ENCODE assay signal across 14 cellular contexts in the genomic region with DNA sequence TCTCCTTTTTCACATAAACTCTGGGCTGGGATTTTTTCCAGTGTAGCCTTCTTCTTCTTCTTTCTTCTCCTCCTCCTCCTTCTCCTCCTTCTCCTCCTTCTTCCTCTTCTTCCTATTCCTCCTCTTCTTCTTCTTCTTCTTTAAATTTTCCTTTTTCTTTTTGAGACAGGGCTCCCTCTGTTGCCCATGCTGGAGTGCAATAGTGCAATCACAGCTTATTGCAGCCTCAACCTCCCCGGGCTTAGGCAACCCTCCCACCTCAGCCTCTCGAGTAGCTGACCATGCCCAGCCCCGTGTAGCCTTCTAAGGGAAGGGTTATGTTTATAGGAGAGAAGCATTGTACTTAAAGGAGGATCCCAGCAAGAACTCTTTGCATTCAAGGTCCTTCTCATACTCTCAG. TPM values are rescaled to one million over a fixed set of nuclear protein-coding genes. Genes with fewer than 3 reads are reported as not detected.
"Had no signal": no experiment of that assay in that cellular context is flagged by ENCODE, and none has a peak within 500 bp of the region (broad histone marks: within the 10 kb centered on the region; RNA-seq: fewer than 3 reads in every experiment).

No MANE protein-coding gene starts in this region.

- H3K27ac ChIP-seq: epithelial cell of prostate, heart left ventricle, psoas muscle had no signal

- H3K4me3 Mint-ChIP-seq: activated CD4-positive, alpha-beta T cell treated with anti-CD3 and anti-CD28 coated beads, Interleukin-2, amount 10 ng/mL, durations not matched to agents 7 days and 5 days; activated naive CD8-positive, alpha-beta T cell treated with anti-CD3 and anti-CD28 coated beads, Interleukin-2, amount 10 ng/mL, durations not matched to agents 7 days and 5 days; activated T-cell treated with anti-CD3 and anti-CD28 coated beads, Interleukin-2, amount 50 U/mL, for 72 hours; neural crest cell had no signal

- H3K36me3 Mint-ChIP-seq: activated naive CD8-positive, alpha-beta T cell treated with anti-CD3 and anti-CD28 coated beads, Interleukin-2, amount 10 ng/mL, durations not matched to agents 7 days and 5 days had no signal

- H3K27ac Mint-ChIP-seq: activated CD4-positive, alpha-beta T cell treated with anti-CD3 and anti-CD28 coated beads, Interleukin-2, amount 10 ng/mL, durations not matched to agents 7 days and 5 days; activated naive CD8-positive, alpha-beta T cell treated with anti-CD3 and anti-CD28 coated beads, Interleukin-2, amount 10 ng/mL, durations not matched to agents 7 days and 5 days; activated T-cell treated with anti-CD3 and anti-CD28 coated beads, Interleukin-2, amount 50 U/mL, for 72 hours had no signal

- H3K9me3 Mint-ChIP-seq: activated CD4-positive, alpha-beta T cell treated with anti-CD3 and anti-CD28 coated beads, Interleukin-2, amount 10 ng/mL, durations not matched to agents 7 days and 5 days; activated naive CD8-positive, alpha-beta T cell treated with anti-CD3 and anti-CD28 coated beads, Interleukin-2, amount 10 ng/mL, durations not matched to agents 7 days and 5 days; activated T-cell treated with anti-CD3 and anti-CD28 coated beads, Interleukin-2, amount 50 U/mL, for 72 hours; neural crest cell had no signal

- FAIRE-seq: frontal cortex had no signal

- DNase-seq: activated CD4-positive, alpha-beta T cell treated with anti-CD3 and anti-CD28 coated beads, Interleukin-2, amount 10 ng/mL, durations not matched to agents 7 days and 5 days; activated CD8-positive, alpha-beta memory T cell treated with anti-CD3 and anti-CD28 coated beads, Interleukin-2, amount 50 U/mL, for 48 hours; activated gamma-delta T cell treated with Interleukin-2 at 50 U/mL for 16 hours; activated naive CD8-positive, alpha-beta T cell treated with anti-CD3 and anti-CD28 coated beads, Interleukin-2, amount 10 ng/mL, durations not matched to agents 7 days and 5 days; activated T-cell treated with anti-CD3 and anti-CD28 coated beads, Interleukin-2, amount 50 U/mL, for 72 hours; heart left ventricle; midbrain; psoas muscle had no signal

- H3K4me1 ChIP-seq: psoas muscle had no signal

- ATAC-seq: activated T-cell treated with anti-CD3 and anti-CD28 coated beads, Interleukin-2, amount 50 U/mL, for 72 hours; heart left ventricle; left lobe of liver; psoas muscle; sciatic nerve had no signal

- H3K36me3 ChIP-seq: heart left ventricle had no signal

- H3K4me3 ChIP-seq: heart left ventricle, psoas muscle had no signal

- H3K9me3 ChIP-seq: heart left ventricle, psoas muscle had no signal

RNA-seq across cellular contexts. Expression of gene FAM81A, which starts 41.3 kb away (rescaled TPM):
- total RNA-seq: left lobe of liver, lung microvascular endothelial cell had no signal
